8 cellular contexts compared by ENCODE assay signal in genomic region chr10:99659868-99660366, GRCh38. TPM values are rescaled to one million over a fixed set of nuclear protein-coding genes. Genes with fewer than 3 reads are reported as not detected.
DNase-seq lines count a peak whose midpoint lies in the region; ATAC-seq and TF ChIP-seq lines count a peak whose summit lies in the region.

No MANE protein-coding gene starts in this region.

- peaks cover 34% of the 10 kb centered on the region for H3K79me2 ChIP-seq in PC-3 (ENCODE audit: low read length)

- peaks cover 24% of the 10 kb centered on the region for H3K4me1 ChIP-seq in PC-3 (ENCODE audit: insufficient read depth, low read length)
- peaks cover 4 to 6% of the 10 kb centered on the region in 2 donors for H3K4me1 ChIP-seq in neuronal stem cell (ENCODE audit: control insufficient read depth in 2 of 2, insufficient read depth in 1 of 2, low read depth in 1 of 2, low read length in 2 of 2)

- TSS peak; percentile 57 for BruUV-seq in PC-3 (replicated peaks; lab: Mats Ljungman, UMichigan)

- H3K4me2 ChIP-seq in PC-3 (ENCODE audit: low read length) (peak overlapping the region; percentile 97), neuronal stem cell (ENCODE audit: insufficient read depth, low read length, poor library complexity, severe bottlenecking) (peak overlapping the region; percentile 78)

- peak overlapping the region; percentile 91 for H3K4me3 ChIP-seq in PC-3 (ENCODE audit: low read length)
- H3K4me3 ChIP-seq in neuronal stem cell (ENCODE audit: low read length in 2 of 2), result peak overlapping the region; percentile 86 to 96

- H3K9me3 ChIP-seq in PC-3 (ENCODE audit: low read length), result no peaks in the 10 kb centered on the region
- H3K9me3 ChIP-seq in neuronal stem cell (replicated peaks in 1 of 2; ENCODE audit: control insufficient read depth in 2 of 2, insufficient read depth in 1 of 2, low read depth in 1 of 2, low read length in 2 of 2), result no peaks in the 10 kb centered on the region

- POLR2A ChIA-PET in PC-3 (lab: Charles Lee; ENCODE audit: unreplicated experiment), result interaction anchor here (0.6 kb wide), 1 partner anchor 1357 kb away, joined by 4 read pairs; no protein-coding TSS in a partner anchor

- H3K14ac ChIP-seq in neuronal stem cell (ENCODE audit: low read length), result no peak overlapping the region

- intact Hi-C loops in PC-3 (cut with micrococcal nuclease), result loop anchor here (2.0 to 5.0 kb wide), 2 partner anchors 23 to 38 kb away; partner anchors contain the start of gene SLC25A28

- WGBS in neuronal stem cell (ENCODE audit: extremely low coverage in 2 of 2, insufficient read length in 2 of 2, insufficient replicate concordance in 1 of 2), 2 donors, result no CpG with 5 or more reads among the region's 10 CpGs

- H3K9me2 ChIP-seq in PC-3 (replicated peaks; ENCODE audit: low read length), result no peaks in the 10 kb centered on the region

- peak overlapping the region; percentile 90 for H2AFZ ChIP-seq in PC-3 (ENCODE audit: low read length)
- H2AFZ ChIP-seq in neuronal stem cell (ENCODE audit: low read length), result peak overlapping the region; percentile 99

- H3K27ac ChIP-seq in PC-3 (ENCODE audit: low read length) (no peak overlapping the region), neuronal stem cell (replicated peaks; ENCODE audit: low read length) (no peak overlapping the region)

- no peak overlapping the region for H2BK12ac ChIP-seq in neuronal stem cell (ENCODE audit: low read length)

- H3K36me3 ChIP-seq in PC-3 (ENCODE audit: low read depth, low read length) (no peaks in the 10 kb centered on the region), neuronal stem cell (replicated peaks in 1 of 2; ENCODE audit: control insufficient read depth in 2 of 2, insufficient read depth in 2 of 2, low read length in 2 of 2) (peaks cover 7 to 23% of the 10 kb centered on the region in 2 donors)

- no peak overlapping the region for H2BK120ac ChIP-seq in neuronal stem cell (ENCODE audit: low read depth, low read length)

- H3K79me1 ChIP-seq in neuronal stem cell (ENCODE audit: low read depth, low read length), result peaks cover 2% of the 10 kb centered on the region

- H3K18ac ChIP-seq in neuronal stem cell (ENCODE audit: low read length), result no peak overlapping the region

- H3K27me3 ChIP-seq in PC-3 (ENCODE audit: low read length) (no peaks in the 10 kb centered on the region), neuronal stem cell (ENCODE audit: control insufficient read depth in 3 of 3, insufficient read depth in 3 of 3, low read depth in 1 of 3, low read length in 3 of 3) (peaks cover 0 to 14% (median 0%) of the 10 kb centered on the region in 3 experiments)

- TF ChIP-seq POLR2A in erythroblast (IDR thresholded peaks at IDR 0.05; ENCODE audit: low read length), result no peak

- no peaks in the 10 kb centered on the region for H3F3A ChIP-seq in PC-3 (ENCODE audit: low read length, unreplicated experiment)

- H3K9ac ChIP-seq in PC-3 (ENCODE audit: low read length) (peak overlapping the region; percentile 87), neuronal stem cell (ENCODE audit: low read depth, low read length, poor library complexity) (peak overlapping the region; percentile 87)

- H2BK15ac ChIP-seq in neuronal stem cell (ENCODE audit: low read length), result no peak overlapping the region

- H4K91ac ChIP-seq in neuronal stem cell (ENCODE audit: low read depth, low read length, poor library complexity), result no peak overlapping the region

- no peak for TF ChIP-seq CTCF in PC-3 (conservative IDR thresholded peaks at IDR 0.05; ENCODE audit: low read depth, low read length)

- no peak overlapping the region for H3K4ac ChIP-seq in neuronal stem cell (ENCODE audit: low read length)

- ATAC-seq in PC-3 (no peak; the same call in 1 of the 2 replicates), GM18519 (IDR thresholded peaks at IDR 0.05; ENCODE audit: low FRiP score, unreplicated experiment) (no peak)

- DNase-seq in EH (ENCODE audit: low read depth) (peak; percentile 9), PC-3 (no peak), erythroblast (lab: John Stamatoyannopoulos, UW) (peak; percentile 13 to 41), neuronal stem cell (ENCODE audit: low spot score) (no peak), epidermal melanocyte (ENCODE audit: insufficient read length, low spot score) (no peak), NCI-H2081 treated with DMSO at 0.1 percent for 48 hours (lab: John Stamatoyannopoulos, UW) (no peak), pons (ENCODE audit: low spot score) (no peak)

- CTCF ChIA-PET in PC-3 (lab: Charles Lee), result no interaction called here

- no peak overlapping the region for H4K8ac ChIP-seq in neuronal stem cell (ENCODE audit: low read depth, low read length)

- H3K23ac ChIP-seq in neuronal stem cell (ENCODE audit: low read depth, low read length, poor library complexity), result no peak overlapping the region

- no peak overlapping the region for H2BK5ac ChIP-seq in neuronal stem cell (ENCODE audit: low read length)

- no peaks in the 10 kb centered on the region for H4K20me1 ChIP-seq in PC-3 (ENCODE audit: low read length)

- no peak overlapping the region for H2AK5ac ChIP-seq in neuronal stem cell (ENCODE audit: low read depth, low read length)

RNA-seq across cellular contexts. Expression of gene ENTPD7, which starts 0.6 kb away (rescaled TPM):
- total RNA-seq in PC-3 (2014; rRNA removed), result 6.8 and 7.8 TPM in 2 replicates
- 5.7 TPM for polyA plus RNA-seq in neuronal stem cell (2013, experiment 1 of 2)
- 5.5 TPM for polyA plus RNA-seq in neuronal stem cell (2013, experiment 2 of 2)

RNA-seq across cellular contexts. Expression of gene SLC25A28, which starts 39.7 kb away (rescaled TPM):
- total RNA-seq in PC-3 (2014; rRNA removed), result 14.2 and 16.0 TPM in 2 replicates
- polyA plus RNA-seq in neuronal stem cell (2013, experiment 1 of 2), result 23.8 TPM
- polyA plus RNA-seq in neuronal stem cell (2013, experiment 2 of 2), result 24.1 TPM

Comparison
In these comparisons a context has a peak if more than half of its experiments do, and no peak if none do; other contexts are left out.
1. DNase-seq: peak in EH (single experiment) and erythroblast (2 of 2); none in PC-3 (single experiment), neuronal stem cell (single experiment), epidermal melanocyte (single experiment), NCI-H2081 treated with DMSO at 0.1 percent for 48 hours (single experiment) and pons (single experiment).